Comparison of ENCODE assay signal across 8 cellular contexts in the genomic region with DNA sequence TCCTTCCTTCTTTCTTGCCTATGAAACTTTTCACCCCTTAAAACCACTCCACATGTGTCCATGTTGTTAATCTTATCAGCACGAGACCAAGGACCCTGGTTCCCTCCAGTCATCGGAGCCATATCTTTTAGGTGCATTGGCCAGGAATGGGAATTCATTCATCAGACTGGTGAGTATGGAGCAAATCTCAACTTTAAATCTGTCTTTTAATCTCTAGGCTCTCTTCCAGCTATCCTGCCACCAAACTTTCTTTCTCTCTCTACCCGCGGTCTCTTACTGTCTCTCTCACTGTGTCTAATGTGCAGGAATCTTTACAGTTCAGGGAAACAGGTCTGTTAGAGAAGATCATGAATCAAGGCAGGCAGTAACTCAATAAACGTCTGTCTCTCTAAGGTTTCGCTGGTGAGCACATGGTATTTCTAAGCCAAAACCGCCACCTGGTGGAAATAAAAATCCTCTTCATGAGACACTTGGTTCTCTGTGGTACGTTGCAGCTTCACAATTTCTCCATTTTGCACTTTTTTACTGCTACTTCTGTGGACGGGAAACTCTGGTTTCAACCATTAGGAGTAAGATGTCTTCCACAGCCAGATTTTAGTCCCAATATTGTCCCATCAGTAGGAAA. TPM values are rescaled to one million over a fixed set of nuclear protein-coding genes. Genes with fewer than 3 reads are reported as not detected.
DNase-seq lines count a peak whose midpoint lies in the region; ATAC-seq and TF ChIP-seq lines count a peak whose summit lies in the region.

No MANE protein-coding gene starts in this region.

- no peaks in the 10 kb centered on the region for H3K9me3 ChIP-seq in CD4-positive, alpha-beta T cell (ENCODE audit: control insufficient read depth, low read length)
- no peaks in the 10 kb centered on the region for H3K9me3 ChIP-seq in parathyroid adenoma (ENCODE audit: control insufficient read depth, low read length)

- no peak overlapping the region for H3K9ac ChIP-seq in parathyroid adenoma

- no peaks in the 10 kb centered on the region for H3K9me3 Mint-ChIP-seq in CD4-positive, alpha-beta T cell
- H3K9me3 Mint-ChIP-seq in activated CD4-positive, alpha-beta T cell treated with anti-CD3 and anti-CD28 coated beads, Interleukin-2, amount 10 ng/mL, durations not matched to agents 7 days and 5 days = no peaks in the 10 kb centered on the region

- no peaks in the 10 kb centered on the region for H3K36me3 Mint-ChIP-seq in CD4-positive, alpha-beta T cell (ENCODE audit: low read depth)
- H3K36me3 Mint-ChIP-seq in activated CD4-positive, alpha-beta T cell treated with anti-CD3 and anti-CD28 coated beads, Interleukin-2, amount 10 ng/mL, durations not matched to agents 7 days and 5 days (ENCODE audit: low read depth) = no peaks in the 10 kb centered on the region

- CTCF ChIA-PET in CD4-positive, alpha-beta T cell (lab: Charles Lee) = interaction anchor here (0.7 to 3.0 kb wide), 4 partner anchors 118 to 610 kb away, joined by 3 to 16 read pairs (median 4); no protein-coding TSS in a partner anchor
- CTCF ChIA-PET in activated CD4-positive, alpha-beta T cell treated with anti-CD3 and anti-CD28 coated beads, Interleukin-2, amount 10 ng/mL, durations not matched to agents 7 days and 5 days (lab: Charles Lee) = interaction anchor here (0.6 to 5.3 kb wide), 7 partner anchors 9 to 458 kb away, joined by 3 to 26 read pairs (median 3); no protein-coding TSS in a partner anchor

- peaks cover 26% of the 10 kb centered on the region for H3K4me1 Mint-ChIP-seq in CD4-positive, alpha-beta T cell (ENCODE audit: low read depth)
- H3K4me1 Mint-ChIP-seq in activated CD4-positive, alpha-beta T cell treated with anti-CD3 and anti-CD28 coated beads, Interleukin-2, amount 10 ng/mL, durations not matched to agents 7 days and 5 days = peaks cover 30% of the 10 kb centered on the region

- H3K4me3 ChIP-seq in H7 (ENCODE audit: insufficient read depth, low read depth, low read length) (no peak overlapping the region), parathyroid adenoma (ENCODE audit: low read depth, low read length) (no peak overlapping the region)

- POLR2A ChIA-PET in CD4-positive, alpha-beta T cell (lab: Charles Lee) = interaction anchor here (2.5 to 3.2 kb wide), 2 partner anchors 120 to 236 kb away, joined by 10 read pairs; partner anchors contain the start of gene RPS16
- POLR2A ChIA-PET in activated CD4-positive, alpha-beta T cell treated with anti-CD3 and anti-CD28 coated beads, Interleukin-2, amount 10 ng/mL, durations not matched to agents 7 days and 5 days (lab: Charles Lee) = no interaction called here

- no peak overlapping the region for H3K27ac ChIP-seq in CD4-positive, alpha-beta T cell (ENCODE audit: low read depth, low read length)
- no peak overlapping the region for H3K27ac ChIP-seq in parathyroid adenoma

- H3K27me3 Mint-ChIP-seq in CD4-positive, alpha-beta T cell = peaks cover 11% of the 10 kb centered on the region
- H3K27me3 Mint-ChIP-seq in activated CD4-positive, alpha-beta T cell treated with anti-CD3 and anti-CD28 coated beads, Interleukin-2, amount 10 ng/mL, durations not matched to agents 7 days and 5 days = peaks cover 6% of the 10 kb centered on the region

- ATAC-seq in CD4-positive, alpha-beta T cell (ENCODE audit: poor library complexity) = peak; percentile 83

- no peak overlapping the region for H3K4me3 Mint-ChIP-seq in CD4-positive, alpha-beta T cell
- no peak overlapping the region for H3K4me3 Mint-ChIP-seq in activated CD4-positive, alpha-beta T cell treated with anti-CD3 and anti-CD28 coated beads, Interleukin-2, amount 10 ng/mL, durations not matched to agents 7 days and 5 days

- H2AFZ ChIP-seq in parathyroid adenoma = peak overlapping the region; percentile 45

- H3K27me3 ChIP-seq in CD4-positive, alpha-beta T cell (ENCODE audit: control insufficient read depth, insufficient read depth, low read length) = no peaks in the 10 kb centered on the region
- no peaks in the 10 kb centered on the region for H3K27me3 ChIP-seq in H7 (ENCODE audit: control insufficient read depth, insufficient read depth, low read length)
- H3K27me3 ChIP-seq in parathyroid adenoma (ENCODE audit: control insufficient read depth, insufficient read depth, low read length) = no peaks in the 10 kb centered on the region

- peak; percentile 69 for TF ChIP-seq CTCF in CD4-positive, alpha-beta T cell (IDR thresholded peaks at IDR 0.05)
- TF ChIP-seq CTCF in parathyroid adenoma (IDR thresholded peaks at IDR 0.05) = peak; percentile 70

- peak overlapping the region; percentile 2 for H3K27ac Mint-ChIP-seq in CD4-positive, alpha-beta T cell
- H3K27ac Mint-ChIP-seq in activated CD4-positive, alpha-beta T cell treated with anti-CD3 and anti-CD28 coated beads, Interleukin-2, amount 10 ng/mL, durations not matched to agents 7 days and 5 days = no peak overlapping the region

- peaks cover 3% of the 10 kb centered on the region for H3K4me1 ChIP-seq in parathyroid adenoma

- no peak overlapping the region for H3K4me2 ChIP-seq in parathyroid adenoma (ENCODE audit: low read length)

- intact Hi-C loops in CD4-positive, alpha-beta T cell (cut with DNase I, micrococcal nuclease) = loop anchor here (1.0 to 10.0 kb wide), 7 partner anchors 121 to 550 kb away; partner anchors contain the start of gene PAK4 (in 1 of the 2)

- H3K79me2 ChIP-seq in parathyroid adenoma = no peaks in the 10 kb centered on the region

- H3K36me3 ChIP-seq in H7 (replicated peaks; ENCODE audit: control insufficient read depth, insufficient read depth, low read length) = no peaks in the 10 kb centered on the region
- no peaks in the 10 kb centered on the region for H3K36me3 ChIP-seq in parathyroid adenoma (ENCODE audit: control insufficient read depth, insufficient read depth, low read length)

- peak in 6 of 10 experiments; percentile 19 to 46 (median 33) for DNase-seq in CD4-positive, alpha-beta T cell
- DNase-seq in H7 = peak; percentile 35
- DNase-seq in NCI-H526 (lab: John Stamatoyannopoulos, UW) = peak; percentile 73 to 92
- peak; percentile 74 for DNase-seq in activated CD4-positive, alpha-beta T cell treated with anti-CD3 and anti-CD28 coated beads, Interleukin-2, amount 10 ng/mL, durations not matched to agents 7 days and 5 days
- peak; percentile 61 for DNase-seq in fibroblast of peridontal ligament (ENCODE audit: extremely low read depth)
- DNase-seq in cerebellar nuclear complex (lab: John Stamatoyannopoulos, UW) = no peak
- DNase-seq in GM19238 (ENCODE audit: insufficient read length, low spot score) = no peak

RNA-seq across cellular contexts. Expression of gene LGALS16, which starts 16.1 kb away (rescaled TPM):
- not detected for total RNA-seq in CD4-positive, alpha-beta T cell
- total RNA-seq in H7 (2014; rRNA removed; shearing (Covaris generic)) = not detected in 2 replicates
- not detected for total RNA-seq in activated CD4-positive, alpha-beta T cell treated with anti-CD3 and anti-CD28 coated beads, Interleukin-2, amount 10 ng/mL, durations not matched to agents 7 days and 5 days

RNA-seq across cellular contexts. Expression of gene LGALS14, which starts 32.4 kb away (rescaled TPM):
- not detected for total RNA-seq in CD4-positive, alpha-beta T cell
- total RNA-seq in H7 (2014; rRNA removed; shearing (Covaris generic)) = not detected in 2 replicates
- total RNA-seq in activated CD4-positive, alpha-beta T cell treated with anti-CD3 and anti-CD28 coated beads, Interleukin-2, amount 10 ng/mL, durations not matched to agents 7 days and 5 days = not detected

Comparison
In these comparisons a context has a peak if more than half of its experiments do, and no peak if none do; other contexts are left out.
1. DNase-seq: peak in CD4-positive, alpha-beta T cell (6 of 10), H7 (single experiment), NCI-H526 (2 of 2), activated CD4-positive, alpha-beta T cell treated with anti-CD3 and anti-CD28 coated beads, Interleukin-2, amount 10 ng/mL, durations not matched to agents 7 days and 5 days (single experiment) and fibroblast of peridontal ligament (single experiment); none in cerebellar nuclear complex (0 of 2) and GM19238 (single experiment).